Comparison of ENCODE assay signal across 29 cellular contexts in the genomic region with DNA sequence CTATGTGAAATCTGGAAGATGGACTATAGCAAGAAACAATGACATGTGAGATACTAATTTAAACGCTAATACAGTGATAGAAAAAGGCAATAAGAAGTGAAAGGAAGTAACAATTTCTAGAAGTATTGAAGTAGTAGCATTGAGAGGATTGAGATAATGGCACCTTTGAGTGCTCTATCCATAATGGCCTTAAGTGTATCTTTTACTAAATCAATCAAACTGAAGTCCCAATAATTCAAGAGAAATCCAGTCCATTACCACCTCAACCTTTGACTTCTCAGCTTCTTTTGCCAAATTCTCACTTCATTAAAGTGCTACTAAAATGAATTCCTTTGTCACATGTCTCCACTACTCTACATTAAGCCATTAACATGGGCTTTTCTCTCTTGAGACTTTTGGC.
"Had no signal": no experiment of that assay in that cellular context is flagged by ENCODE, and none has a peak within 500 bp of the region (broad histone marks: within the 10 kb centered on the region; RNA-seq: fewer than 3 reads in every experiment).

No MANE protein-coding gene starts in this region.

- H3K4me3 Mint-ChIP-seq: dendritic cell treated with granulocyte-macrophage colony-stimulating factor and Interleukin-4, amounts not matched to agents 40 ng/mL and 50 ng/mL, for 4 days; effector memory CD8-positive, alpha-beta T cell; endodermal cell had no signal

- H3K9me3 Mint-ChIP-seq: dendritic cell treated with granulocyte-macrophage colony-stimulating factor and Interleukin-4, amounts not matched to agents 40 ng/mL and 50 ng/mL, for 4 days; endodermal cell had no signal

- ATAC-seq: effector memory CD8-positive, alpha-beta T cell; esophagus mucosa; foreskin keratinocyte; gastrocnemius medialis; gastroesophageal sphincter; heart left ventricle; heart right ventricle had no signal

- H3K27me3 Mint-ChIP-seq: dendritic cell treated with granulocyte-macrophage colony-stimulating factor and Interleukin-4, amounts not matched to agents 40 ng/mL and 50 ng/mL, for 4 days; effector memory CD8-positive, alpha-beta T cell had no signal

- H3K9me3 ChIP-seq: colonic mucosa, esophagus muscularis mucosa, esophagus squamous epithelium, gastrocnemius medialis, gastroesophageal sphincter had no signal

- DNase-seq: colonic mucosa; cortex of kidney; dermis blood vessel endothelial cell; dorsolateral prefrontal cortex; effector CD4-positive, alpha-beta T cell; effector CD8-positive, alpha-beta T cell; effector memory CD4-positive, alpha-beta T cell; effector memory CD8-positive, alpha-beta T cell; endodermal cell; erythroblast; esophagus squamous epithelium; foreskin fibroblast; foreskin keratinocyte; foreskin melanocyte; gastrocnemius medialis; glutamatergic neuron; head of caudate nucleus; heart left ventricle; heart right ventricle had no signal

- H3K36me3 ChIP-seq: colonic mucosa, esophagus muscularis mucosa, esophagus squamous epithelium, gastrocnemius medialis, gastroesophageal sphincter, heart left ventricle, heart right ventricle had no signal

- H3K4me1 ChIP-seq: colonic mucosa, esophagus muscularis mucosa, esophagus squamous epithelium, gastrocnemius medialis, gastroesophageal sphincter, heart left ventricle had no signal

- H3K27ac Mint-ChIP-seq: dendritic cell treated with granulocyte-macrophage colony-stimulating factor and Interleukin-4, amounts not matched to agents 40 ng/mL and 50 ng/mL, for 4 days; effector memory CD8-positive, alpha-beta T cell; endodermal cell had no signal

- FAIRE-seq: colon, endometrium, endothelial cell of umbilical vein, frontal cortex had no signal

- H3K4me1 Mint-ChIP-seq: endodermal cell had no signal

- H3K27me3 ChIP-seq: colonic mucosa, dorsolateral prefrontal cortex, esophagus muscularis mucosa, esophagus squamous epithelium, foreskin keratinocyte, gastrocnemius medialis, gastroesophageal sphincter, heart left ventricle, heart right ventricle had no signal

- H3K27ac ChIP-seq: colonic mucosa, coronary artery, dorsolateral prefrontal cortex, epithelial cell of prostate, esophagus muscularis mucosa, esophagus squamous epithelium, foreskin keratinocyte, gastrocnemius medialis, gastroesophageal sphincter, heart left ventricle, heart right ventricle had no signal

- H3K4me3 ChIP-seq: colonic mucosa, coronary artery, dorsolateral prefrontal cortex, esophagus muscularis mucosa, esophagus squamous epithelium, gastrocnemius medialis, gastroesophageal sphincter, heart left ventricle, heart right ventricle had no signal
